In the genomic region with DNA sequence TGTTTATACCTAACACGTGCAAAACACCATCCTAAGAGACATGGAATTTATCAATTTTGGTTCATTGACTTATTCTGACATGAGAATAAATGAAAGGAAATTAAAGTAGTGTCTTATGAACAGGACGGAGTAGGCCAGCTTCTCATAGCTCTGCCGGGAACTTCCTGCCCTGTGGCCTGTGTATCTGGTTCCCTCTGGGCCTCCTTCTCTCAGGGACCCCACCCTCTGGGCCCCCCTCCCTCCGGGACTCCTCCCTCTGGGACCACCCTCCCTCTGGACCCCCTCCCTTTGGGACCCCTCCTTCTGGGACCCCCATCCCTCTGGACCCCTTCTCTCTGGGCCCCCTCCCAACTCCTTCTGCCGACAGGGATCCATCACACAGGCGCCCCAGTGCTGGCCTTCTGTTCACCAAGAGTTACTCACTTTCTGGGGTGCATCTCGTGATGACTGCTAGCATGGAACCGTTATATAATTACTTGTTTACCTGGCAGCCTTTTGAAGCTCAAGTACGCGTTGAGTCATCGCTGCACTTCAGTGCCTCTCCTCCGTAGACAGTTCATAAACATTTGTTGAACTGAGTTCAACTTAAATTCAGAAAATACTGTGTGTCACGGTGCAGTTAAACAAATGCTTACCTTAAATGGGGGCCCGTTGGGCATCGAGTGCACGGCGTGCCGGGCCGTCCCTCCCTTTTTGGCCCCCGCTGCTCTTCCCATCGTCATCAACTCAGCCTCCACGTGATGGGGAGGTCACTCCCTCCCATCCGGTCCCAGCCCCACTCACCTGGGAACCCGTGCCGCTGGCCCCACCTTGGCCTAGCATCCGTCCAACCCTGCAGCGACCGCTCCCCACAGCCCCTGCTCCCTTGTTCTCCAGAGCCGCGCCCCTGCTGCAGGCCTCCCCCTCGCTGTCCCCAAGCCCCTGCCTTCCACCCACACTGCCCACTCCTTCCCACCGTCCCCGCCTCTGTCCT, we compare ENCODE assay signal across 15 cellular contexts. TPM values are rescaled to one million over a fixed set of nuclear protein-coding genes. Genes with fewer than 3 reads are reported as not detected.
DNase-seq lines count a peak whose midpoint lies in the region; ATAC-seq and TF ChIP-seq lines count a peak whose summit lies in the region.
"Had no signal": no experiment of that assay in that cellular context is flagged by ENCODE, and none has a peak within 500 bp of the region (broad histone marks: within the 10 kb centered on the region; RNA-seq: fewer than 3 reads in every experiment).

No MANE protein-coding gene starts in this region.

- no peak for TF ChIP-seq CTCF in upper lobe of left lung (IDR thresholded peaks at IDR 0.05)

- H3K9me3 ChIP-seq in upper lobe of left lung: no peaks in the 10 kb centered on the region
- H3K9me3 ChIP-seq: esophagus muscularis mucosa had no signal

- H3K9me3 Mint-ChIP-seq in activated CD4-positive, alpha-beta memory T cell treated with anti-CD3 and anti-CD28 coated beads for 36 hours: peaks cover 4% of the 10 kb centered on the region
- H3K9me3 Mint-ChIP-seq in activated CD4-positive, alpha-beta memory T cell treated with anti-CD3 and anti-CD28 coated beads, Interleukin-2, amount 10 ng/mL, durations not matched to agents 7 days and 5 days: peaks cover 4% of the 10 kb centered on the region
- no peaks in the 10 kb centered on the region for H3K9me3 Mint-ChIP-seq in central memory CD8-positive, alpha-beta T cell
- peaks cover 4% of the 10 kb centered on the region for H3K9me3 Mint-ChIP-seq in activated naive CD4-positive, alpha-beta T cell treated with anti-CD3 and anti-CD28 coated beads for 36 hours
- H3K9me3 Mint-ChIP-seq: nephron had no signal

- WGBS in upper lobe of left lung, 2 donors: 77 to 84% methylated on average over 32 of the region's 33 CpGs

- no peak overlapping the region for H3K4me3 Mint-ChIP-seq in activated CD4-positive, alpha-beta memory T cell treated with anti-CD3 and anti-CD28 coated beads for 36 hours
- no peak overlapping the region for H3K4me3 Mint-ChIP-seq in activated CD4-positive, alpha-beta memory T cell treated with anti-CD3 and anti-CD28 coated beads, Interleukin-2, amount 10 ng/mL, durations not matched to agents 7 days and 5 days
- no peak overlapping the region for H3K4me3 Mint-ChIP-seq in central memory CD8-positive, alpha-beta T cell
- no peak overlapping the region for H3K4me3 Mint-ChIP-seq in activated naive CD4-positive, alpha-beta T cell treated with anti-CD3 and anti-CD28 coated beads for 36 hours
- H3K4me3 Mint-ChIP-seq: nephron had no signal

- ATAC-seq in HG03175 (IDR thresholded peaks at IDR 0.05; ENCODE audit: unreplicated experiment): peak; percentile 30
- ATAC-seq in central memory CD8-positive, alpha-beta T cell (replicated peaks; ENCODE audit: extremely low read depth, poor library complexity, severe bottlenecking): peak; percentile 24
- ATAC-seq in upper lobe of left lung (ENCODE audit: low FRiP score in 2 of 2): peak; percentile 24 to 82
- no peak for ATAC-seq in GM18867 (IDR thresholded peaks at IDR 0.05; ENCODE audit: unreplicated experiment)
- ATAC-seq: Right ventricle myocardium inferior had no signal

- no peaks in the 10 kb centered on the region for H3K27me3 Mint-ChIP-seq in activated CD4-positive, alpha-beta memory T cell treated with anti-CD3 and anti-CD28 coated beads for 36 hours
- no peaks in the 10 kb centered on the region for H3K27me3 Mint-ChIP-seq in activated CD4-positive, alpha-beta memory T cell treated with anti-CD3 and anti-CD28 coated beads, Interleukin-2, amount 10 ng/mL, durations not matched to agents 7 days and 5 days
- no peaks in the 10 kb centered on the region for H3K27me3 Mint-ChIP-seq in central memory CD8-positive, alpha-beta T cell
- no peaks in the 10 kb centered on the region for H3K27me3 Mint-ChIP-seq in activated naive CD4-positive, alpha-beta T cell treated with anti-CD3 and anti-CD28 coated beads for 36 hours (ENCODE audit: low read depth)

- H3K4me1 Mint-ChIP-seq in activated CD4-positive, alpha-beta memory T cell treated with anti-CD3 and anti-CD28 coated beads for 36 hours (ENCODE audit: low read depth): peaks cover 27% of the 10 kb centered on the region
- H3K4me1 Mint-ChIP-seq in activated CD4-positive, alpha-beta memory T cell treated with anti-CD3 and anti-CD28 coated beads, Interleukin-2, amount 10 ng/mL, durations not matched to agents 7 days and 5 days: peaks cover 51% of the 10 kb centered on the region
- peaks cover 40% of the 10 kb centered on the region for H3K4me1 Mint-ChIP-seq in central memory CD8-positive, alpha-beta T cell
- no peaks in the 10 kb centered on the region for H3K4me1 Mint-ChIP-seq in activated naive CD4-positive, alpha-beta T cell treated with anti-CD3 and anti-CD28 coated beads for 36 hours (ENCODE audit: low read depth)
- H3K4me1 Mint-ChIP-seq: nephron had no signal

- H3K27me3 ChIP-seq in upper lobe of left lung: no peaks in the 10 kb centered on the region
- H3K27me3 ChIP-seq: esophagus muscularis mucosa had no signal

- H3K27ac ChIP-seq in upper lobe of left lung: peak overlapping the region in 1 of 4 donors; percentile 7
- H3K27ac ChIP-seq: cardiac muscle cell had no signal

- H3K4me1 ChIP-seq in upper lobe of left lung: no peaks in the 10 kb centered on the region
- H3K4me1 ChIP-seq: esophagus muscularis mucosa had no signal

- H3K36me3 ChIP-seq in upper lobe of left lung: no peaks in the 10 kb centered on the region
- H3K36me3 ChIP-seq: cardiac muscle cell, esophagus muscularis mucosa had no signal

- no peak for TF ChIP-seq POLR2A in upper lobe of left lung (IDR thresholded peaks at IDR 0.05)

- H3K4me3 ChIP-seq in upper lobe of left lung: no peak overlapping the region
- H3K4me3 ChIP-seq: cardiac muscle cell, esophagus muscularis mucosa had no signal

- intact Hi-C loops in activated CD4-positive, alpha-beta memory T cell treated with anti-CD3 and anti-CD28 coated beads for 36 hours (cut with micrococcal nuclease): no loop called here
- intact Hi-C loops in activated naive CD4-positive, alpha-beta T cell treated with anti-CD3 and anti-CD28 coated beads for 36 hours (cut with micrococcal nuclease): no loop called here

- H3K36me3 Mint-ChIP-seq in activated CD4-positive, alpha-beta memory T cell treated with anti-CD3 and anti-CD28 coated beads for 36 hours: peaks cover 5% of the 10 kb centered on the region
- H3K36me3 Mint-ChIP-seq in activated CD4-positive, alpha-beta memory T cell treated with anti-CD3 and anti-CD28 coated beads, Interleukin-2, amount 10 ng/mL, durations not matched to agents 7 days and 5 days (ENCODE audit: low read depth): peaks cover 60% of the 10 kb centered on the region
- H3K36me3 Mint-ChIP-seq in central memory CD8-positive, alpha-beta T cell (ENCODE audit: insufficient read depth): peaks cover 6% of the 10 kb centered on the region
- H3K36me3 Mint-ChIP-seq in activated naive CD4-positive, alpha-beta T cell treated with anti-CD3 and anti-CD28 coated beads for 36 hours (ENCODE audit: low read depth): no peaks in the 10 kb centered on the region

- DNase-seq in activated CD4-positive, alpha-beta memory T cell treated with anti-CD3 and anti-CD28 coated beads for 36 hours: peak; percentile 10
- no peak for DNase-seq in activated CD4-positive, alpha-beta memory T cell treated with anti-CD3 and anti-CD28 coated beads, Interleukin-2, amount 10 ng/mL, durations not matched to agents 7 days and 5 days
- DNase-seq in central memory CD8-positive, alpha-beta T cell (ENCODE audit: low spot score in 2 of 2): no peak
- DNase-seq in upper lobe of left lung (peak in 1 of 2 donors; percentile 69), HT-29 (ENCODE audit: low spot score) (no peak)
- DNase-seq in activated naive CD4-positive, alpha-beta T cell treated with anti-CD3 and anti-CD28 coated beads for 36 hours: no peak
- DNase-seq: activated gamma-delta T cell, GDM1, NCI-H1694 had no signal

- H3K27ac Mint-ChIP-seq in activated CD4-positive, alpha-beta memory T cell treated with anti-CD3 and anti-CD28 coated beads for 36 hours: no peak overlapping the region
- H3K27ac Mint-ChIP-seq in activated CD4-positive, alpha-beta memory T cell treated with anti-CD3 and anti-CD28 coated beads, Interleukin-2, amount 10 ng/mL, durations not matched to agents 7 days and 5 days: no peak overlapping the region
- peak overlapping the region; percentile 35 for H3K27ac Mint-ChIP-seq in central memory CD8-positive, alpha-beta T cell (ENCODE audit: low read depth)
- no peak overlapping the region for H3K27ac Mint-ChIP-seq in activated naive CD4-positive, alpha-beta T cell treated with anti-CD3 and anti-CD28 coated beads for 36 hours
- H3K27ac Mint-ChIP-seq: nephron had no signal

- POLR2A ChIA-PET in activated CD4-positive, alpha-beta memory T cell treated with anti-CD3 and anti-CD28 coated beads for 36 hours (lab: Charles Lee): no interaction called here
- POLR2A ChIA-PET in activated CD4-positive, alpha-beta memory T cell treated with anti-CD3 and anti-CD28 coated beads, Interleukin-2, amount 10 ng/mL, durations not matched to agents 7 days and 5 days (lab: Charles Lee): interaction anchor here (1.1 to 1.4 kb wide), 2 partner anchors 17 to 83 kb away, joined by 3 to 4 read pairs; no protein-coding TSS in a partner anchor

- no peak for TF ChIP-seq EP300 in upper lobe of left lung (IDR thresholded peaks at IDR 0.05)

- CTCF ChIA-PET in activated CD4-positive, alpha-beta memory T cell treated with anti-CD3 and anti-CD28 coated beads for 36 hours (lab: Charles Lee): interaction anchor here (0.6 to 1.4 kb wide), 2 partner anchors 9 to 11 kb away, joined by 3 to 6 read pairs; no protein-coding TSS in a partner anchor
- CTCF ChIA-PET in activated CD4-positive, alpha-beta memory T cell treated with anti-CD3 and anti-CD28 coated beads, Interleukin-2, amount 10 ng/mL, durations not matched to agents 7 days and 5 days (lab: Charles Lee): interaction anchor here (0.9 kb wide), 1 partner anchor 11 kb away, joined by 3 read pairs; no protein-coding TSS in a partner anchor
- CTCF ChIA-PET in activated naive CD4-positive, alpha-beta T cell treated with anti-CD3 and anti-CD28 coated beads for 36 hours (lab: Charles Lee): no interaction called here

RNA-seq across cellular contexts. Expression of a gene that starts 8.1 kb away (rescaled TPM):
- 1 to 10 TPM; 5.1 to 7.4 TPM for total RNA-seq in activated CD4-positive, alpha-beta memory T cell treated with anti-CD3 and anti-CD28 coated beads for 36 hours
- 10 to 100 TPM; 20.0 to 20.3 TPM for total RNA-seq in activated CD4-positive, alpha-beta memory T cell treated with anti-CD3 and anti-CD28 coated beads, Interleukin-2, amount 10 ng/mL, durations not matched to agents 7 days and 5 days
- 1 to 10 TPM in 2 of 6 donors, under 1 TPM in 1, not detected in 3; 0.34 to 1.9 (median 1.0) TPM for total RNA-seq in upper lobe of left lung
- total RNA-seq in HT-29 (2014; rRNA removed; shearing (Covaris generic)): 0.05 TPM in 1 of 2 replicates, not detected in the other
- under 1 TPM; 0.31 to 0.37 TPM for total RNA-seq in activated naive CD4-positive, alpha-beta T cell treated with anti-CD3 and anti-CD28 coated beads for 36 hours
- total RNA-seq: cardiac muscle cell, esophagus muscularis mucosa, Right ventricle myocardium inferior had no signal

RNA-seq across cellular contexts. Expression of a gene that starts 26.8 kb away (rescaled TPM):
- not detected for total RNA-seq in activated CD4-positive, alpha-beta memory T cell treated with anti-CD3 and anti-CD28 coated beads for 36 hours
- total RNA-seq in activated CD4-positive, alpha-beta memory T cell treated with anti-CD3 and anti-CD28 coated beads, Interleukin-2, amount 10 ng/mL, durations not matched to agents 7 days and 5 days: not detected
- total RNA-seq in upper lobe of left lung: not detected
- not detected in 2 replicates for total RNA-seq in HT-29 (2014; rRNA removed; shearing (Covaris generic))
- total RNA-seq in activated naive CD4-positive, alpha-beta T cell treated with anti-CD3 and anti-CD28 coated beads for 36 hours: not detected
- total RNA-seq: cardiac muscle cell, esophagus muscularis mucosa, Right ventricle myocardium inferior had no signal
